8 cellular contexts compared by ENCODE assay signal in genomic region chr2:13135369-13135768, GRCh38.
"Had no signal": no experiment of that assay in that cellular context is flagged by ENCODE, and none has a peak within 500 bp of the region (broad histone marks: within the 10 kb centered on the region; RNA-seq: fewer than 3 reads in every experiment).

No MANE protein-coding gene starts in this region.

- H3K4me3 ChIP-seq: K562 had no signal

- H3K9ac ChIP-seq: KMS-11 had no signal

- H3K27ac ChIP-seq: HL-60, KMS-11 had no signal

- H3K4me1 Mint-ChIP-seq: IgD-negative memory B cell had no signal

- FAIRE-seq: HTR-8/SVneo, K562 had no signal

- H3K36me3 Mint-ChIP-seq: IgD-negative memory B cell had no signal

- H3K4me2 ChIP-seq: KMS-11 had no signal

- ATAC-seq: K562 had no signal

- H3K27ac Mint-ChIP-seq: IgD-negative memory B cell had no signal

- H3K27me3 Mint-ChIP-seq: IgD-negative memory B cell had no signal

- H3K4me3 Mint-ChIP-seq: IgD-negative memory B cell had no signal

- DNase-seq: IMR-90, KBM-7, KG1 had no signal
